In the genomic region with DNA sequence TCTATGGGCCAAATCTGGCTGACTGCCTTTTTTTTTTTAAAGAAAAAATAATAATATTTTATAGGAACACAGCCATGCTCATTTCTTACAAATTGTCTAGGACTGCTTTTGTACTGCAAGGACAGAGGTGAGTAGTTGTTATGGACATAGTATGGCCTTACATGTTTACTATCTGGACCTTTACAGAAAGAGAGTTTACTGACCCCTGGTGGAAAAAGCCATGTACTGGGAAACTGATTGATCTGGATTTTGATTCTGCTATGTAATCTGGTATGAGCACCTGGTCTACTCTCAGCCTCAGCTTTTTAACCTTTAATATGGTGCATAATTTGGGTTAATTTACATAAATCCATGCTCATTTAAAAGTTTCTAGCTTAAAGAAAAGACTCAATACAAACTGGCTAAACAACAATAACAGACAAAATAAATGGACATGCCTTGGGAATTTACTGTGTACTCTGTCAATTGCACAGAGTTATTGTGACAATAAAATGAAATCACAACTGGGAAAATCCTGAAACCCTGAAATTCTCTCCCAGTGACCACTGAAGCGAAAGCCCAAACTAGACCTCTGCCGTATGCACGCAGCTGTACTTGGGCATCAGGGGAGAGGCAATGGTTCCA, we compare ENCODE assay signal across 8 cellular contexts.
DNase-seq lines count a peak whose midpoint lies in the region; ATAC-seq and TF ChIP-seq lines count a peak whose summit lies in the region.

No MANE protein-coding gene starts in this region.

- no peaks in the 10 kb centered on the region for H3K36me3 Mint-ChIP-seq in Caco-2 (ENCODE audit: insufficient read depth, unreplicated experiment)

- BruUV-seq in Caco-2 (replicated peaks; lab: Mats Ljungman, UMichigan), result no TSS peak

- intact Hi-C loops in Caco-2 (cut with micrococcal nuclease; ENCODE audit: unreplicated experiment), result loop anchor here (1.0 kb wide), 2 partner anchors 32 to 75 kb away; no protein-coding TSS in a partner anchor

- CTCF ChIA-PET in Caco-2 (lab: Charles Lee), result no interaction called here

- H3K27me3 Mint-ChIP-seq in Caco-2 (ENCODE audit: insufficient read depth, unreplicated experiment), result no peaks in the 10 kb centered on the region

- peak; percentile 72 for ATAC-seq in HG03354 (IDR thresholded peaks at IDR 0.05; ENCODE audit: poor library complexity, severe bottlenecking, unreplicated experiment)
- no peak for ATAC-seq in GM21381 (IDR thresholded peaks at IDR 0.05; ENCODE audit: unreplicated experiment)
- ATAC-seq in stimulated activated naive CD8-positive, alpha-beta T cell treated with anti-CD3 and anti-CD28 coated beads, Interleukin-15, Interleukin-2, amounts not matched to agents 100 U/mL and 50 U/mL, for 24 hours, result no peak

- H3K4me3 ChIP-seq in Caco-2 (ENCODE audit: low read depth, low read length) (no peak overlapping the region), iPS DF 6.9 (ENCODE audit: low read length) (no peak overlapping the region)

- H3K27ac ChIP-seq in iPS DF 6.9 (ENCODE audit: low read length), result no peak overlapping the region

- H3K4me1 Mint-ChIP-seq in Caco-2 (ENCODE audit: low read depth, unreplicated experiment), result no peaks in the 10 kb centered on the region

- peaks cover 36% of the 10 kb centered on the region for H3K9me3 Mint-ChIP-seq in Caco-2 (ENCODE audit: unreplicated experiment)

- no peak overlapping the region for H3K4me3 Mint-ChIP-seq in Caco-2 (ENCODE audit: unreplicated experiment)

- H3K9me3 ChIP-seq in Caco-2 (no peaks in the 10 kb centered on the region), iPS DF 6.9 (ENCODE audit: control insufficient read depth, insufficient read depth, low read length) (no peaks in the 10 kb centered on the region)

- no peaks in the 10 kb centered on the region for H3K4me1 ChIP-seq in Caco-2
- no peaks in the 10 kb centered on the region for H3K4me1 ChIP-seq in iPS DF 6.9 (ENCODE audit: control insufficient read depth, insufficient read depth, low read length)

- H3K36me3 ChIP-seq in Caco-2 (ENCODE audit: control insufficient read depth, insufficient read depth, low read length) (no peaks in the 10 kb centered on the region), iPS DF 6.9 (ENCODE audit: control insufficient read depth, insufficient read depth, low read length) (no peaks in the 10 kb centered on the region)

- WGBS in iPS DF 6.9 (ENCODE audit: insufficient coverage, insufficient read length), result no CpG with 5 or more reads among the region's 3 CpGs

- peak; percentile 25 to 34 for TF ChIP-seq CTCF in Caco-2 (IDR thresholded peaks at IDR 0.05; ENCODE audit: insufficient read depth in 1 of 2, low read depth in 1 of 2, low read length in 1 of 2, severe bottlenecking in 1 of 2, unreplicated experiment in 1 of 2)

- H3K27ac Mint-ChIP-seq in Caco-2 (ENCODE audit: unreplicated experiment), result no peak overlapping the region

- H3K27me3 ChIP-seq in Caco-2 (replicated peaks; ENCODE audit: control insufficient read depth, insufficient read depth, low read length), result no peaks in the 10 kb centered on the region; the same call in 1 of the 2 replicates
- no peaks in the 10 kb centered on the region for H3K27me3 ChIP-seq in iPS DF 6.9 (ENCODE audit: control insufficient read depth, insufficient read depth, low read length)

- DNase-seq in Caco-2, result peak in 1 of 2 experiments; percentile 31
- peak; percentile 39 for DNase-seq in SKM-1 treated with dmso at 0.1 percent for 144 hours (lab: John Stamatoyannopoulos, UW; ENCODE audit: unreplicated experiment)
- peak; percentile 25 for DNase-seq in iPS DF 6.9 (ENCODE audit: low read depth, low spot score)
- DNase-seq in GM19240 (ENCODE audit: insufficient read length, low spot score), result no peak
- no peak for DNase-seq in activated CD4-positive, alpha-beta T cell treated with anti-CD3 and anti-CD28 coated beads for 4 hours
- no peak for DNase-seq in stimulated activated naive CD8-positive, alpha-beta T cell treated with anti-CD3 and anti-CD28 coated beads, Interleukin-15, Interleukin-2, amounts not matched to agents 100 U/mL and 50 U/mL, for 24 hours

- POLR2A ChIA-PET in Caco-2 (lab: Charles Lee), result no interaction called here

Comparison
In these comparisons a context has a peak if more than half of its experiments do, and no peak if none do; other contexts are left out.
1. DNase-seq: peak in SKM-1 treated with dmso at 0.1 percent for 144 hours (single experiment) and iPS DF 6.9 (single experiment); none in GM19240 (single experiment), activated CD4-positive, alpha-beta T cell treated with anti-CD3 and anti-CD28 coated beads for 4 hours (0 of 2) and stimulated activated naive CD8-positive, alpha-beta T cell treated with anti-CD3 and anti-CD28 coated beads, Interleukin-15, Interleukin-2, amounts not matched to agents 100 U/mL and 50 U/mL, for 24 hours (single experiment).